In genomic region chr5:65085181-65085580, GRCh38 we compare ENCODE assay signal across 24 cellular contexts.
"Had no signal": no experiment of that assay in that cellular context is flagged by ENCODE, and none has a peak within 500 bp of the region (broad histone marks: within the 10 kb centered on the region; RNA-seq: fewer than 3 reads in every experiment).

No MANE protein-coding gene starts in this region.

- H3K4me3 ChIP-seq: dorsolateral prefrontal cortex, lower lobe of right lung, right lobe of liver, testis, tibial artery, upper lobe of right lung, uterus had no signal

- DNase-seq: cortex of kidney; dorsolateral prefrontal cortex; effector CD4-positive, alpha-beta T cell; hypothalamus; immature natural killer cell; islet precursor cell; left ventricle myocardium superior; lower lobe of right lung; natural killer cell; right lobe of liver; small intestine; stimulated activated CD4-positive, alpha-beta T cell treated with anti-CD3 and anti-CD28 coated beads, Interleukin-12 subunit alpha, Interleukin-12 subunit beta, amount 100 ng/mL, for 4 hours; stimulated activated CD4-positive, alpha-beta T cell treated with anti-CD3 and anti-CD28 coated beads, Interleukin-1b, Interleukin-23, amount 100 ng/mL, for 48 hours; stimulated activated CD4-positive, alpha-beta T cell treated with anti-CD3 and anti-CD28 coated beads, Interleukin-4, amount 100 ng/mL, for 1 hour; stimulated activated CD8-positive, alpha-beta memory T cell treated with anti-CD3 and anti-CD28 coated beads, Interleukin-4, amount 100 ng/mL, for 48 hours; stimulated activated naive CD4-positive, alpha-beta T cell treated with Interleukin-2 at 50 U/mL for 16 hours; substantia nigra; testis; tibial artery; upper lobe of right lung; uterus had no signal

- H3K4me3 Mint-ChIP-seq: immature natural killer cell, natural killer cell, neural crest cell had no signal

- H3K36me3 Mint-ChIP-seq: immature natural killer cell, natural killer cell had no signal

- H3K9me3 ChIP-seq: lower lobe of right lung, right lobe of liver, testis, tibial artery, upper lobe of right lung, uterus had no signal

- H3K27me3 Mint-ChIP-seq: progenitor cell of endocrine pancreas had no signal

- H3K4me1 Mint-ChIP-seq: immature natural killer cell, natural killer cell had no signal

- H3K36me3 ChIP-seq: lower lobe of right lung, right lobe of liver, tibial artery, upper lobe of right lung, uterus had no signal

- H3K79me2 ChIP-seq: parathyroid adenoma had no signal

- H3K9ac ChIP-seq: parathyroid adenoma had no signal

- H3K4me1 ChIP-seq: lower lobe of right lung, parathyroid adenoma, right lobe of liver, testis, tibial artery, upper lobe of right lung, uterus had no signal

- H3K27ac ChIP-seq: dorsolateral prefrontal cortex, lower lobe of right lung, parathyroid adenoma, right lobe of liver, testis, tibial artery, upper lobe of right lung, uterus had no signal

- H3K27me3 ChIP-seq: right lobe of liver, testis, tibial artery, upper lobe of right lung, uterus had no signal

- H3K27ac Mint-ChIP-seq: immature natural killer cell, natural killer cell, progenitor cell of endocrine pancreas had no signal

- H3K9me3 Mint-ChIP-seq: immature natural killer cell, natural killer cell had no signal

- H2AFZ ChIP-seq: parathyroid adenoma had no signal

- ATAC-seq: left ventricle myocardium superior, natural killer cell, right lobe of liver had no signal
